10 cellular contexts compared by ENCODE assay signal in the genomic region with DNA sequence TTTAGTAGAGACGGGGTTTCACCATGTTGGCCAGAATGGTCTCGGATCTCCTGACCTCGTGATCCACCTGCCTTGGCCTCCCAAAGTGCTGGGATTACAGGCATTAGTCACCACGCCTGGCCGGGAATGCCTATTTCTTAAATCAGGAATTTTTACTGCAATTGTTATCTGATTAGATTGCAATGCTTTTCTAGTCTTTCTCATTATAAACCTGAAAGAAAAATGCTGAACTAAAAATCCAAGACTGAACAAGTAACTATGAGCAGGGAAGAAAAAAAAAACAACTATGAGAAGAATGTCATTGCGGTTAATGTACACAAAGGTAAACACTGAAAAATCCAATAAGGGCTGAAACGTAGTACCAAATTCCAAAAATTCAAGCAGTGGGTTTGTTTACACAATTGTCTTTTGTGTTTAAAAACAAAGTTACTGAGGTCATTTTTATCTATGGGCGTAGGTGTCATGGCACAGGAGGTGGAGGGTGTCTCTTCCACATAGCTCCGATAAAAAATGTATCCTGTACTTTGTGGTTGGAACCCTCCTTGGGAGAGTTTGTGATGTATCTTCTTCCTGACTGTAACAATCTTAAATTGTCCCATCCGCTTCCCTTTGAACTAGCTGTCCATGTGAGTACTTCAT. TPM values are rescaled to one million over a fixed set of nuclear protein-coding genes. Genes with fewer than 3 reads are reported as not detected.
DNase-seq lines count a peak whose midpoint lies in the region; ATAC-seq and TF ChIP-seq lines count a peak whose summit lies in the region.
"Had no signal": no experiment of that assay in that cellular context is flagged by ENCODE, and none has a peak within 500 bp of the region (broad histone marks: within the 10 kb centered on the region; RNA-seq: fewer than 3 reads in every experiment).

No MANE protein-coding gene starts in this region.

- no peak for TF ChIP-seq RAD21 in liver (IDR thresholded peaks at IDR 0.05)

- no peaks in the 10 kb centered on the region for H3K27me3 ChIP-seq in liver (ENCODE audit: control insufficient read depth in 4 of 4, insufficient read depth in 4 of 4, low read length in 3 of 4)
- no peaks in the 10 kb centered on the region for H3K27me3 ChIP-seq in upper lobe of right lung

- peaks cover 8% of the 10 kb centered on the region for H3K36me3 Mint-ChIP-seq in activated naive CD4-positive, alpha-beta T cell treated with anti-CD3 and anti-CD28 coated beads, Interleukin-2, amount 10 ng/mL, durations not matched to agents 7 days and 5 days

- 54 to 62% (median 61%) methylated on average over 10 of the region's 10 CpGs for WGBS in adipose tissue, 3 donors
- WGBS in liver = 58% methylated on average over 10 of the region's 10 CpGs

- peak overlapping the region; percentile 86 for H3K4me3 Mint-ChIP-seq in activated naive CD4-positive, alpha-beta T cell treated with anti-CD3 and anti-CD28 coated beads, Interleukin-2, amount 10 ng/mL, durations not matched to agents 7 days and 5 days

- ATAC-seq in upper lobe of right lung (no peak), GM21367 (IDR thresholded peaks at IDR 0.05; ENCODE audit: unreplicated experiment) (no peak), HG03571 (IDR thresholded peaks at IDR 0.05; ENCODE audit: unreplicated experiment) (no peak)

- peak overlapping the region; percentile 91 for H3K27ac Mint-ChIP-seq in activated naive CD4-positive, alpha-beta T cell treated with anti-CD3 and anti-CD28 coated beads, Interleukin-2, amount 10 ng/mL, durations not matched to agents 7 days and 5 days

- no peak for DNase-seq in activated naive CD4-positive, alpha-beta T cell treated with anti-CD3 and anti-CD28 coated beads, Interleukin-2, amount 10 ng/mL, durations not matched to agents 7 days and 5 days
- DNase-seq in activated naive CD4-positive, alpha-beta T cell treated with anti-CD3 and anti-CD28 coated beads, Interleukin-2, amount 50 U/mL, for 16 hours = no peak
- DNase-seq in upper lobe of right lung (no peak), SHP77 (lab: John Stamatoyannopoulos, UW) (no peak)
- DNase-seq: DMS79 treated with DMSO at 0.1 percent for 48 hours, NCI-H524 treated with DMSO at 0.1 percent for 48 hours had no signal

- H3K36me3 ChIP-seq in liver (ENCODE audit: control insufficient read depth in 4 of 4, insufficient read depth in 3 of 4, low read depth in 1 of 4, low read length in 3 of 4) (no peaks in the 10 kb centered on the region), upper lobe of right lung (no peaks in the 10 kb centered on the region)

- peaks cover 46% of the 10 kb centered on the region for H3K4me1 Mint-ChIP-seq in activated naive CD4-positive, alpha-beta T cell treated with anti-CD3 and anti-CD28 coated beads, Interleukin-2, amount 10 ng/mL, durations not matched to agents 7 days and 5 days

- TF ChIP-seq CTCF in liver (IDR thresholded peaks at IDR 0.05; ENCODE audit: low read depth, low read length, missing input control) (no peak), upper lobe of right lung (IDR thresholded peaks at IDR 0.05) (no peak)

- H3K4me1 ChIP-seq in liver (ENCODE audit: control insufficient read depth in 4 of 4, insufficient read depth in 4 of 4, low read length in 3 of 4) (peaks cover 5 to 29% (median 17%) of the 10 kb centered on the region in 4 donors), upper lobe of right lung (peaks cover 38% of the 10 kb centered on the region)

- CTCF ChIA-PET in activated naive CD4-positive, alpha-beta T cell treated with anti-CD3 and anti-CD28 coated beads, Interleukin-2, amount 10 ng/mL, durations not matched to agents 7 days and 5 days (lab: Charles Lee) = interaction anchor here (1.1 to 1.3 kb wide), 2 partner anchors 15 to 284 kb away, joined by 3 to 7 read pairs; no protein-coding TSS in a partner anchor

- no peaks in the 10 kb centered on the region for H3K9me3 ChIP-seq in liver (ENCODE audit: control insufficient read depth in 4 of 4, low read length in 3 of 4)
- no peaks in the 10 kb centered on the region for H3K9me3 ChIP-seq in upper lobe of right lung

- H3K27me3 Mint-ChIP-seq in activated naive CD4-positive, alpha-beta T cell treated with anti-CD3 and anti-CD28 coated beads, Interleukin-2, amount 10 ng/mL, durations not matched to agents 7 days and 5 days = no peaks in the 10 kb centered on the region

- H3K9ac ChIP-seq in liver (ENCODE audit: low read depth in 1 of 2, low read length in 2 of 2) = peak overlapping the region in 1 of 2 donors; percentile 12

- intact Hi-C loops in upper lobe of right lung (cut with DNase I) = no loop called here

- H3K9me3 Mint-ChIP-seq in activated naive CD4-positive, alpha-beta T cell treated with anti-CD3 and anti-CD28 coated beads, Interleukin-2, amount 10 ng/mL, durations not matched to agents 7 days and 5 days = no peaks in the 10 kb centered on the region

- H3K4me3 ChIP-seq in liver (ENCODE audit: low read depth in 1 of 3, low read length in 3 of 3) (no peak overlapping the region), upper lobe of right lung (no peak overlapping the region)

- H3K27ac ChIP-seq in adipose tissue (ENCODE audit: low read depth, low read length) = peak overlapping the region; percentile 23
- H3K27ac ChIP-seq in liver (ENCODE audit: low read depth in 1 of 2, low read length in 2 of 2) = peak overlapping the region; percentile 87
- peak overlapping the region; percentile 81 for H3K27ac ChIP-seq in upper lobe of right lung

TF ChIP-seq in liver, 16 proteins besides CTCF, POLR2A, EP300 and RAD21:
- TF ChIP-seq EGR1 (IDR thresholded peaks at IDR 0.05; ENCODE audit: low read depth in 2 of 2) = no peak
- TF ChIP-seq TAF1 (conservative IDR thresholded peaks at IDR 0.05) = no peak
- no peak for TF ChIP-seq HNF4G (IDR thresholded peaks at IDR 0.05)
- TF ChIP-seq, protein P1, sequence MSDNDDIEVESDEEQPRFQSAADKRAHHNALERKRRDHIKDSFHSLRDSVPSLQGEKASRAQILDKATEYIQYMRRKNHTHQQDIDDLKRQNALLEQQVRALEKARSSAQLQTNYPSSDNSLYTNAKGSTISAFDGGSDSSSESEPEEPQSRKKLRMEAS (IDR thresholded peaks at IDR 0.05) = no peak
- TF ChIP-seq, protein P2, sequence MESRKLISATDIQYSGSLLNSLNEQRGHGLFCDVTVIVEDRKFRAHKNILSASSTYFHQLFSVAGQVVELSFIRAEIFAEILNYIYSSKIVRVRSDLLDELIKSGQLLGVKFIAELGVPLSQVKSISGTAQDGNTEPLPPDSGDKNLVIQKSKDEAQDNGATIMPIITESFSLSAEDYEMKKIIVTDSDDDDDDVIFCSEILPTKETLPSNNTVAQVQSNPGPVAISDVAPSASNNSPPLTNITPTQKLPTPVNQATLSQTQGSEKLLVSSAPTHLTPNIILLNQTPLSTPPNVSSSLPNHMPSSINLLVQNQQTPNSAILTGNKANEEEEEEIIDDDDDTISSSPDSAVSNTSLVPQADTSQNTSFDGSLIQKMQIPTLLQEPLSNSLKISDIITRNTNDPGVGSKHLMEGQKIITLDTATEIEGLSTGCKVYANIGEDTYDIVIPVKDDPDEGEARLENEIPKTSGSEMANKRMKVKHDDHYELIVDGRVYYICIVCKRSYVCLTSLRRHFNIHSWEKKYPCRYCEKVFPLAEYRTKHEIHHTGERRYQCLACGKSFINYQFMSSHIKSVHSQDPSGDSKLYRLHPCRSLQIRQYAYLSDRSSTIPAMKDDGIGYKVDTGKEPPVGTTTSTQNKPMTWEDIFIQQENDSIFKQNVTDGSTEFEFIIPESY (IDR thresholded peaks at IDR 0.05) = no peak
- no peak for TF ChIP-seq YY1 (IDR thresholded peaks at IDR 0.05)
- no peak for TF ChIP-seq HNF4A (conservative IDR thresholded peaks at IDR 0.05)
- no peak for TF ChIP-seq NR2F2 (IDR thresholded peaks at IDR 0.05)
- TF ChIP-seq JUND (IDR thresholded peaks at IDR 0.05) = no peak
- TF ChIP-seq, protein P3, sequence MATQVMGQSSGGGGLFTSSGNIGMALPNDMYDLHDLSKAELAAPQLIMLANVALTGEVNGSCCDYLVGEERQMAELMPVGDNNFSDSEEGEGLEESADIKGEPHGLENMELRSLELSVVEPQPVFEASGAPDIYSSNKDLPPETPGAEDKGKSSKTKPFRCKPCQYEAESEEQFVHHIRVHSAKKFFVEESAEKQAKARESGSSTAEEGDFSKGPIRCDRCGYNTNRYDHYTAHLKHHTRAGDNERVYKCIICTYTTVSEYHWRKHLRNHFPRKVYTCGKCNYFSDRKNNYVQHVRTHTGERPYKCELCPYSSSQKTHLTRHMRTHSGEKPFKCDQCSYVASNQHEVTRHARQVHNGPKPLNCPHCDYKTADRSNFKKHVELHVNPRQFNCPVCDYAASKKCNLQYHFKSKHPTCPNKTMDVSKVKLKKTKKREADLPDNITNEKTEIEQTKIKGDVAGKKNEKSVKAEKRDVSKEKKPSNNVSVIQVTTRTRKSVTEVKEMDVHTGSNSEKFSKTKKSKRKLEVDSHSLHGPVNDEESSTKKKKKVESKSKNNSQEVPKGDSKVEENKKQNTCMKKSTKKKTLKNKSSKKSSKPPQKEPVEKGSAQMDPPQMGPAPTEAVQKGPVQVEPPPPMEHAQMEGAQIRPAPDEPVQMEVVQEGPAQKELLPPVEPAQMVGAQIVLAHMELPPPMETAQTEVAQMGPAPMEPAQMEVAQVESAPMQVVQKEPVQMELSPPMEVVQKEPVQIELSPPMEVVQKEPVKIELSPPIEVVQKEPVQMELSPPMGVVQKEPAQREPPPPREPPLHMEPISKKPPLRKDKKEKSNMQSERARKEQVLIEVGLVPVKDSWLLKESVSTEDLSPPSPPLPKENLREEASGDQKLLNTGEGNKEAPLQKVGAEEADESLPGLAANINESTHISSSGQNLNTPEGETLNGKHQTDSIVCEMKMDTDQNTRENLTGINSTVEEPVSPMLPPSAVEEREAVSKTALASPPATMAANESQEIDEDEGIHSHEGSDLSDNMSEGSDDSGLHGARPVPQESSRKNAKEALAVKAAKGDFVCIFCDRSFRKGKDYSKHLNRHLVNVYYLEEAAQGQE (IDR thresholded peaks at IDR 0.05) = no peak
- no peak for TF ChIP-seq RXRA (IDR thresholded peaks at IDR 0.05)
- TF ChIP-seq SP1 (IDR thresholded peaks at IDR 0.05) = no peak
- TF ChIP-seq FOXA1 (IDR thresholded peaks at IDR 0.05) = no peak
- no peak for TF ChIP-seq GABPA (IDR thresholded peaks at IDR 0.05 in 1 of 2, conservative IDR thresholded peaks at IDR 0.05 in 1 of 2)
- TF ChIP-seq FOXA2 (IDR thresholded peaks at IDR 0.05) = no peak
- TF ChIP-seq, protein P4, sequence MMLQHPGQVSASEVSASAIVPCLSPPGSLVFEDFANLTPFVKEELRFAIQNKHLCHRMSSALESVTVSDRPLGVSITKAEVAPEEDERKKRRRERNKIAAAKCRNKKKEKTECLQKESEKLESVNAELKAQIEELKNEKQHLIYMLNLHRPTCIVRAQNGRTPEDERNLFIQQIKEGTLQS (IDR thresholded peaks at IDR 0.05) = no peak

RNA-seq across cellular contexts. Expression of a gene that starts 11.0 kb away (rescaled TPM):
- polyA plus RNA-seq in adipose tissue (under 1 TPM in 2 of 3 donors, not detected in 1; 0.25 to 0.28 TPM), liver (under 1 TPM; 0.58 to 0.61 TPM)
- total RNA-seq in liver (under 1 TPM; 0.67 to 0.70 TPM), upper lobe of right lung (1.2 TPM)

RNA-seq across cellular contexts. Expression of a gene that starts 18.9 kb away (rescaled TPM):
- polyA plus RNA-seq in adipose tissue = 10 to 100 TPM in 2 of 3 donors, 1 to 10 TPM in 1; 6.0 to 27.6 (median 23.5) TPM
- 10 to 100 TPM; 23.9 to 65.4 TPM for total RNA-seq in liver
- polyA plus RNA-seq in liver = 10 to 100 TPM; 14.2 to 27.3 TPM
- total RNA-seq in upper lobe of right lung = 34.0 TPM

Comparison
In these comparisons a context has a peak if more than half of its experiments do, and no peak if none do; other contexts are left out.
1. H3K27ac ChIP-seq: peak in every context shown above with its lines; median percentile 87 in liver; 81 in upper lobe of right lung; 23 in adipose tissue.